Comparison of ENCODE assay signal across 8 cellular contexts in genomic region chr11:119323532-119324033, GRCh38. TPM values are rescaled to one million over a fixed set of nuclear protein-coding genes. Genes with fewer than 3 reads are reported as not detected.
DNase-seq lines count a peak whose midpoint lies in the region; ATAC-seq and TF ChIP-seq lines count a peak whose summit lies in the region.

No MANE protein-coding gene starts in this region.

- peak; percentile 75 for DNase-seq in COLO668 (lab: John Stamatoyannopoulos, UW; ENCODE audit: unreplicated experiment)
- DNase-seq in HuH-7.5 (ENCODE audit: low spot score), result peak; percentile 68
- peak; percentile 69 for DNase-seq in RKO (ENCODE audit: low spot score)
- DNase-seq in activated T-helper 1 cell treated with anti-CD3 and anti-CD28 coated beads, Interleukin-12 subunit alpha, Interleukin-12 subunit beta, Interleukin-2, Interleukin-4 antibody, amounts not matched to agents 30 ng/mL and 10 ng/mL and 1 ng/mL, durations not matched to agents 14 hours and 24 hours and 36 hours (ENCODE audit: low spot score), result peak; percentile 64
- DNase-seq in fibroblast of villous mesenchyme (ENCODE audit: low read depth), result peak; percentile 83
- peak; percentile 50 to 81 (median 75) for DNase-seq in ovary
- DNase-seq in upper lobe of left lung, result peak in 1 of 2 donors; percentile 68

- WGBS in ovary, 3 donors, result 9 to 15% (median 10%) methylated on average over 8 of the region's 8 CpGs
- 19 to 24% methylated on average over 8 of the region's 8 CpGs for WGBS in upper lobe of left lung, 2 donors

- no peaks in the 10 kb centered on the region for H3K36me3 Mint-ChIP-seq in activated T-helper 1 cell treated with anti-CD3 and anti-CD28 coated beads, Interleukin-12 subunit alpha, Interleukin-12 subunit beta, Interleukin-2, Interleukin-4 antibody, amounts not matched to agents 30 ng/mL and 10 ng/mL and 1 ng/mL, durations not matched to agents 14 hours and 24 hours and 36 hours (ENCODE audit: low read depth)

- H3K27ac Mint-ChIP-seq in activated T-helper 1 cell treated with anti-CD3 and anti-CD28 coated beads, Interleukin-12 subunit alpha, Interleukin-12 subunit beta, Interleukin-2, Interleukin-4 antibody, amounts not matched to agents 30 ng/mL and 10 ng/mL and 1 ng/mL, durations not matched to agents 14 hours and 24 hours and 36 hours, result no peak overlapping the region

- peak; percentile 85 for TF ChIP-seq CTCF in fibroblast of villous mesenchyme (IDR thresholded peaks at IDR 0.05; ENCODE audit: insufficient read depth, low read depth, low read length)
- peak; percentile 59 to 73 (median 64) for TF ChIP-seq CTCF in ovary (IDR thresholded peaks at IDR 0.05)
- peak; percentile 53 to 88 (median 70) for TF ChIP-seq CTCF in upper lobe of left lung (IDR thresholded peaks at IDR 0.05)

- TF ChIP-seq EP300 in ovary (IDR thresholded peaks at IDR 0.05), result no peak
- TF ChIP-seq EP300 in upper lobe of left lung (IDR thresholded peaks at IDR 0.05), result no peak

- H3K9me3 ChIP-seq in ovary (no peaks in the 10 kb centered on the region), upper lobe of left lung (no peaks in the 10 kb centered on the region)

- ATAC-seq in upper lobe of left lung (ENCODE audit: low FRiP score in 2 of 2), result peak; percentile 7 to 47
- ATAC-seq in GM21360 (IDR thresholded peaks at IDR 0.05; ENCODE audit: unreplicated experiment), result no peak

- H3K4me3 Mint-ChIP-seq in activated T-helper 1 cell treated with anti-CD3 and anti-CD28 coated beads, Interleukin-12 subunit alpha, Interleukin-12 subunit beta, Interleukin-2, Interleukin-4 antibody, amounts not matched to agents 30 ng/mL and 10 ng/mL and 1 ng/mL, durations not matched to agents 14 hours and 24 hours and 36 hours, result no peak overlapping the region

- H3K27me3 ChIP-seq in ovary, result no peaks in the 10 kb centered on the region
- peaks cover 0 to 11% (median 3%) of the 10 kb centered on the region in 4 donors for H3K27me3 ChIP-seq in upper lobe of left lung

- H3K4me1 Mint-ChIP-seq in activated T-helper 1 cell treated with anti-CD3 and anti-CD28 coated beads, Interleukin-12 subunit alpha, Interleukin-12 subunit beta, Interleukin-2, Interleukin-4 antibody, amounts not matched to agents 30 ng/mL and 10 ng/mL and 1 ng/mL, durations not matched to agents 14 hours and 24 hours and 36 hours (ENCODE audit: low read depth), result peaks cover 27% of the 10 kb centered on the region

- H3K36me3 ChIP-seq in ovary (no peaks in the 10 kb centered on the region), upper lobe of left lung (no peaks in the 10 kb centered on the region)

- TF ChIP-seq POLR2A in ovary (IDR thresholded peaks at IDR 0.05) (no peak), upper lobe of left lung (IDR thresholded peaks at IDR 0.05) (no peak)

- H3K4me1 ChIP-seq in ovary (ENCODE audit: insufficient read depth), result peaks cover 7% of the 10 kb centered on the region
- H3K4me1 ChIP-seq in upper lobe of left lung, result peaks cover 27 to 41% (median 32%) of the 10 kb centered on the region in 4 donors

- H3K9me3 Mint-ChIP-seq in activated T-helper 1 cell treated with anti-CD3 and anti-CD28 coated beads, Interleukin-12 subunit alpha, Interleukin-12 subunit beta, Interleukin-2, Interleukin-4 antibody, amounts not matched to agents 30 ng/mL and 10 ng/mL and 1 ng/mL, durations not matched to agents 14 hours and 24 hours and 36 hours, result no peaks in the 10 kb centered on the region

- intact Hi-C loops in activated T-helper 1 cell treated with anti-CD3 and anti-CD28 coated beads, Interleukin-12 subunit alpha, Interleukin-12 subunit beta, Interleukin-2, Interleukin-4 antibody, amounts not matched to agents 30 ng/mL and 10 ng/mL and 1 ng/mL, durations not matched to agents 14 hours and 24 hours and 36 hours (cut with micrococcal nuclease), result loop anchor here (1.0 to 5.0 kb wide), 5 partner anchors 39 to 257 kb away; partner anchors contain the start of genes CBL and VPS11
- intact Hi-C loops in ovary (cut with DNase I), result no loop called here

- no peak overlapping the region for H3K4me3 ChIP-seq in fibroblast of villous mesenchyme (ENCODE audit: low read depth, low read length)
- no peak overlapping the region for H3K4me3 ChIP-seq in ovary
- no peak overlapping the region for H3K4me3 ChIP-seq in upper lobe of left lung

- H3K27ac ChIP-seq in ovary, result no peak overlapping the region
- H3K27ac ChIP-seq in upper lobe of left lung, result no peak overlapping the region

- peaks cover 13% of the 10 kb centered on the region for H3K27me3 Mint-ChIP-seq in activated T-helper 1 cell treated with anti-CD3 and anti-CD28 coated beads, Interleukin-12 subunit alpha, Interleukin-12 subunit beta, Interleukin-2, Interleukin-4 antibody, amounts not matched to agents 30 ng/mL and 10 ng/mL and 1 ng/mL, durations not matched to agents 14 hours and 24 hours and 36 hours (ENCODE audit: insufficient read depth)

RNA-seq across cellular contexts. Expression of gene MCAM, which starts 6.7 kb away (rescaled TPM):
- 6.0 and 6.6 TPM in 2 replicates for total RNA-seq in activated T-helper 1 cell treated with anti-CD3 and anti-CD28 coated beads, Interleukin-12 subunit alpha, Interleukin-12 subunit beta, Interleukin-2, Interleukin-4 antibody, amounts not matched to agents 30 ng/mL and 10 ng/mL and 1 ng/mL, durations not matched to agents 14 hours and 24 hours and 36 hours
- total RNA-seq in fibroblast of villous mesenchyme (77.3 and 86.4 TPM in 2 replicates), ovary (100 to 1,000 TPM in 2 of 7 donors, 10 to 100 TPM in 5; 34.6 to 121 (median 45.7) TPM), upper lobe of left lung (100 to 1,000 TPM in 3 of 6 donors, 10 to 100 TPM in 3; 39.8 to 222 (median 76.5) TPM)
- polyA plus RNA-seq in ovary, result 100 to 1,000 TPM in 1 of 2 donors, 10 to 100 TPM in 1; 89.9 to 119 TPM

RNA-seq across cellular contexts. Expression of gene RNF26, which starts 10.7 kb away (rescaled TPM):
- total RNA-seq in activated T-helper 1 cell treated with anti-CD3 and anti-CD28 coated beads, Interleukin-12 subunit alpha, Interleukin-12 subunit beta, Interleukin-2, Interleukin-4 antibody, amounts not matched to agents 30 ng/mL and 10 ng/mL and 1 ng/mL, durations not matched to agents 14 hours and 24 hours and 36 hours, result 26.1 and 27.9 TPM in 2 replicates
- total RNA-seq in fibroblast of villous mesenchyme (5.2 and 5.8 TPM in 2 replicates), ovary (10 to 100 TPM in 6 of 7 donors, 1 to 10 TPM in 1; 7.0 to 25.8 (median 22.0) TPM), upper lobe of left lung (10 to 100 TPM in 5 of 6 donors, 1 to 10 TPM in 1; 5.2 to 25.5 (median 14.8) TPM)
- 10 to 100 TPM; 14.9 to 18.1 TPM for polyA plus RNA-seq in ovary

RNA-seq across cellular contexts. Expression of gene C1QTNF5, which starts 17.1 kb away (rescaled TPM):
- not detected in 2 replicates for total RNA-seq in activated T-helper 1 cell treated with anti-CD3 and anti-CD28 coated beads, Interleukin-12 subunit alpha, Interleukin-12 subunit beta, Interleukin-2, Interleukin-4 antibody, amounts not matched to agents 30 ng/mL and 10 ng/mL and 1 ng/mL, durations not matched to agents 14 hours and 24 hours and 36 hours
- total RNA-seq in fibroblast of villous mesenchyme (6.5 and 13.5 TPM in 2 replicates), ovary (10 to 100 TPM in 4 of 7 donors, 1 to 10 TPM in 3; 4.4 to 25.7 (median 10.8) TPM), upper lobe of left lung (10 to 100 TPM; 10.5 to 57.2 (median 26.4) TPM)
- polyA plus RNA-seq in ovary, result 10 to 100 TPM in 1 of 2 donors, 1 to 10 TPM in 1; 5.7 to 17.2 TPM

RNA-seq across cellular contexts. Expression of gene MFRP, which starts 22.9 kb away (rescaled TPM):
- not detected in 2 replicates for total RNA-seq in activated T-helper 1 cell treated with anti-CD3 and anti-CD28 coated beads, Interleukin-12 subunit alpha, Interleukin-12 subunit beta, Interleukin-2, Interleukin-4 antibody, amounts not matched to agents 30 ng/mL and 10 ng/mL and 1 ng/mL, durations not matched to agents 14 hours and 24 hours and 36 hours
- total RNA-seq in fibroblast of villous mesenchyme (under 0.01 TPM in 1 of 2 replicates, not detected in the other), ovary (under 1 TPM in 1 of 7 donors, not detected in 6; 0.11 TPM), upper lobe of left lung (not detected)
- not detected for polyA plus RNA-seq in ovary

RNA-seq across cellular contexts. Expression of gene USP2, which starts 57.9 kb away (rescaled TPM):
- total RNA-seq in activated T-helper 1 cell treated with anti-CD3 and anti-CD28 coated beads, Interleukin-12 subunit alpha, Interleukin-12 subunit beta, Interleukin-2, Interleukin-4 antibody, amounts not matched to agents 30 ng/mL and 10 ng/mL and 1 ng/mL, durations not matched to agents 14 hours and 24 hours and 36 hours, result 0.22 and 0.36 TPM in 2 replicates
- total RNA-seq in fibroblast of villous mesenchyme (under 0.01 and 0.43 TPM in 2 replicates), ovary (10 to 100 TPM in 1 of 7 donors, 1 to 10 TPM in 6; 1.3 to 16.9 (median 4.8) TPM), upper lobe of left lung (1 to 10 TPM; 1.7 to 5.0 (median 3.0) TPM)
- 1 to 10 TPM; 1.0 to 3.4 TPM for polyA plus RNA-seq in ovary
